ENCODE assay signal across 8 cellular contexts in genomic region chr19:2552859-2553258, GRCh38.
DNase-seq lines count a peak whose midpoint lies in the region; ATAC-seq, FAIRE-seq and TF ChIP-seq lines count a peak whose summit lies in the region.

No MANE protein-coding gene starts in this region.

- CTCF ChIA-PET in CD4-positive, alpha-beta T cell (lab: Charles Lee): interaction anchor here (0.7 to 1.9 kb wide), 5 partner anchors 9 to 84 kb away, joined by 3 to 4 read pairs (median 4); no protein-coding TSS in a partner anchor

- no peaks in the 10 kb centered on the region for H3K9me3 ChIP-seq in CD4-positive, alpha-beta T cell (ENCODE audit: control insufficient read depth, low read length)
- no peaks in the 10 kb centered on the region for H3K9me3 ChIP-seq in aorta (ENCODE audit: control insufficient read depth, low read length)

- WGBS in aorta, 2 donors: 28 to 57% methylated on average over 11 of the region's 11 CpGs

- H3K4me1 ChIP-seq in aorta (ENCODE audit: control insufficient read depth in 1 of 2, insufficient read depth in 2 of 2, low read length in 2 of 2): no peaks in the 10 kb centered on the region

- POLR2A ChIA-PET in CD4-positive, alpha-beta T cell (lab: Charles Lee): interaction anchor here (0.6 to 5.0 kb wide), 14 partner anchors 9 to 125 kb away, joined by 3 to 66 read pairs (median 4); partner anchors contain the start of genes GADD45B and TIMM13

- H3K27me3 Mint-ChIP-seq in CD4-positive, alpha-beta T cell: no peaks in the 10 kb centered on the region
- H3K27me3 Mint-ChIP-seq in naive B cell: no peaks in the 10 kb centered on the region

- H3K4me3 ChIP-seq in aorta (ENCODE audit: low read length in 2 of 2): no peak overlapping the region

- H3K4me1 Mint-ChIP-seq in CD4-positive, alpha-beta T cell (ENCODE audit: low read depth): peaks cover 13% of the 10 kb centered on the region
- peaks cover 13 to 37% (median 29%) of the 10 kb centered on the region in 3 donors for H3K4me1 Mint-ChIP-seq in naive B cell

- FAIRE-seq in RCC 7860 (lab: Jason Lieb, UNC): no peak

- no peak for TF ChIP-seq CTCF in CD4-positive, alpha-beta T cell (IDR thresholded peaks at IDR 0.05)

- peak overlapping the region; percentile 85 for H3K4me3 Mint-ChIP-seq in CD4-positive, alpha-beta T cell
- H3K4me3 Mint-ChIP-seq in naive B cell: peak overlapping the region; percentile 66 to 89 (median 76)

- H3K27ac Mint-ChIP-seq in CD4-positive, alpha-beta T cell: peak overlapping the region; percentile 62
- H3K27ac Mint-ChIP-seq in naive B cell: peak overlapping the region; percentile 80 to 96 (median 89)

- no peaks in the 10 kb centered on the region for H3K9me3 Mint-ChIP-seq in CD4-positive, alpha-beta T cell
- no peaks in the 10 kb centered on the region for H3K9me3 Mint-ChIP-seq in naive B cell

- intact Hi-C loops in CD4-positive, alpha-beta T cell (cut with DNase I, micrococcal nuclease): loop anchor here (5.0 kb wide), 2 partner anchors 46 to 59 kb away; no protein-coding TSS in a partner anchor
- intact Hi-C loops in aorta (cut with DNase I): no loop called here

- no peaks in the 10 kb centered on the region for H3K36me3 Mint-ChIP-seq in CD4-positive, alpha-beta T cell (ENCODE audit: low read depth)
- no peaks in the 10 kb centered on the region for H3K36me3 Mint-ChIP-seq in naive B cell

- DNase-seq in CD4-positive, alpha-beta T cell: peak in 8 of 10 experiments; percentile 12 to 42 (median 27)
- peak; percentile 92 for DNase-seq in NAMALWA (ENCODE audit: low spot score)
- peak; percentile 20 for DNase-seq in activated T-helper 1 cell treated with Interleukin-2 at 50 U/mL for 16 hours (ENCODE audit: low read depth)
- DNase-seq in naive B cell: peak; percentile 78
- DNase-seq in aorta: peak; percentile 14 to 47
- DNase-seq in NCI-H526 (lab: John Stamatoyannopoulos, UW): no peak
- no peak for DNase-seq in RCC 7860 (ENCODE audit: low spot score)

- no peaks in the 10 kb centered on the region for H3K27me3 ChIP-seq in CD4-positive, alpha-beta T cell (ENCODE audit: control insufficient read depth, insufficient read depth, low read length)
- H3K27me3 ChIP-seq in aorta (ENCODE audit: control insufficient read depth in 1 of 2, insufficient read depth in 2 of 2, low read length in 1 of 2): no peaks in the 10 kb centered on the region

- peak overlapping the region; percentile 21 for H3K27ac ChIP-seq in CD4-positive, alpha-beta T cell (ENCODE audit: low read depth, low read length)
- H3K27ac ChIP-seq in aorta (ENCODE audit: low read depth in 1 of 2, low read length in 2 of 2): no peak overlapping the region

- ATAC-seq in CD4-positive, alpha-beta T cell (ENCODE audit: poor library complexity): peak; percentile 92
- ATAC-seq in GM21528 (IDR thresholded peaks at IDR 0.05; ENCODE audit: low FRiP score, unreplicated experiment): peak; percentile 60
- peak; percentile 93 to 95 for ATAC-seq in naive B cell (ENCODE audit: low read depth in 2 of 2)
- ATAC-seq in aorta (ENCODE audit: low FRiP score): no peak

- H3K36me3 ChIP-seq in aorta (ENCODE audit: control insufficient read depth in 1 of 2, insufficient read depth in 2 of 2, low read length in 1 of 2): no peaks in the 10 kb centered on the region

Comparison
In these comparisons a context has a peak if more than half of its experiments do, and no peak if none do; other contexts are left out.
1. DNase-seq: peak in CD4-positive, alpha-beta T cell (8 of 10), NAMALWA (single experiment), activated T-helper 1 cell treated with Interleukin-2 at 50 U/mL for 16 hours (single experiment), naive B cell (single experiment) and aorta (2 of 2); none in NCI-H526 (0 of 2) and RCC 7860 (single experiment).
2. intact Hi-C loops: an anchor here in CD4-positive, alpha-beta T cell (5.0 kb wide); none called in aorta.